Comparison of ENCODE assay signal across 8 cellular contexts in the genomic region with DNA sequence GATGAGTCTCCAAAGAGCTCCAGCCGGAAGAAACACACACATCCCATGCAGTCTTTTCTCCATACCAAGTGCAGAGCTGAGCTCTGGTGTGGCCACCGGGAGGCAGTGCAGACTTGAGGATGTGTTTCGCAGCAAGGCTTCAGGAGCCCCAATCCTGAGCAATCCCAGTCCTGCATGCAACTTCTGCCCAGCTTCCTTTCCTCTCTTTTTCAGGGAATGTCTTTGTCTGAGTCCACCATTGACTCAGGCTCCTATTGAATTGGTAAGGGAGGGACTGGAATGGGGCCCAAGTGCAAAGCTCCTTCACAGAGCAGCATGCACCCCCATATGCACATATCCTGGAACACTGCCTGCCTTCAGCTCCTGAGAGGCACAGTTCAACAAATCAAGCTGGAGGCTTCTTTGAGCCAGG. TPM values are rescaled to one million over a fixed set of nuclear protein-coding genes. Genes with fewer than 3 reads are reported as not detected.
DNase-seq lines count a peak whose midpoint lies in the region; ATAC-seq and TF ChIP-seq lines count a peak whose summit lies in the region.

No MANE protein-coding gene starts in this region.

- ATAC-seq in GM21786 (IDR thresholded peaks at IDR 0.05; ENCODE audit: unreplicated experiment) (no peak), HG03521 (IDR thresholded peaks at IDR 0.05; ENCODE audit: unreplicated experiment) (no peak)

- H3K9ac ChIP-seq in KMS-11 = no peak overlapping the region

- no peaks in the 10 kb centered on the region for H3K9me3 ChIP-seq in right atrium auricular region

- H3K27me3 ChIP-seq in KMS-11 (ENCODE audit: insufficient read depth, low read depth) (no peaks in the 10 kb centered on the region), right atrium auricular region (no peaks in the 10 kb centered on the region)

- no peaks in the 10 kb centered on the region for H4K20me1 ChIP-seq in KMS-11 (ENCODE audit: insufficient read depth)

- TF ChIP-seq CTCF in KMS-11 (conservative IDR thresholded peaks at IDR 0.05; ENCODE audit: low read depth, low read length) = peak; percentile 85
- TF ChIP-seq CTCF in right atrium auricular region (IDR thresholded peaks at IDR 0.05) = peak; percentile 33 to 75

- H3K4me1 ChIP-seq in KMS-11 (ENCODE audit: low read depth, poor library complexity, severe bottlenecking) = no peaks in the 10 kb centered on the region
- no peaks in the 10 kb centered on the region for H3K4me1 ChIP-seq in right atrium auricular region

- DNase-seq in EH (ENCODE audit: low read depth) = peak; percentile 89
- peak; percentile 77 for DNase-seq in OCI-M1 (lab: John Stamatoyannopoulos, UW)
- DNase-seq in amniotic epithelial cell (ENCODE audit: low read depth) = peak; percentile 83
- DNase-seq in right atrium auricular region (ENCODE audit: low spot score) = peak; percentile 74
- peak; percentile 72 for DNase-seq in retina

- no peak overlapping the region; the same call in 1 of the 2 replicates for H2AFZ ChIP-seq in KMS-11 (ENCODE audit: low read depth)

- H3K4me2 ChIP-seq in KMS-11 = no peak overlapping the region

- H3K4me3 ChIP-seq in KMS-11 (IDR thresholded peaks at IDR 0.05; ENCODE audit: insufficient read depth, low read depth, low read length) (no peak overlapping the region), right atrium auricular region (no peak overlapping the region)

- no peak overlapping the region for H3K27ac ChIP-seq in KMS-11
- H3K27ac ChIP-seq in right atrium auricular region = no peak overlapping the region

- H3K36me3 ChIP-seq in KMS-11 (ENCODE audit: insufficient read depth) (no peaks in the 10 kb centered on the region), right atrium auricular region (no peaks in the 10 kb centered on the region)

- H3K79me2 ChIP-seq in KMS-11 (ENCODE audit: insufficient read depth, low read depth) = no peaks in the 10 kb centered on the region

RNA-seq across cellular contexts. Expression of a gene that starts 50.5 kb away (rescaled TPM):
- 1 to 10 TPM in 1 of 2 donors, not detected in 1; 2.7 TPM for total RNA-seq in right atrium auricular region
